1 cellular context compared by ENCODE assay signal in the genomic region with DNA sequence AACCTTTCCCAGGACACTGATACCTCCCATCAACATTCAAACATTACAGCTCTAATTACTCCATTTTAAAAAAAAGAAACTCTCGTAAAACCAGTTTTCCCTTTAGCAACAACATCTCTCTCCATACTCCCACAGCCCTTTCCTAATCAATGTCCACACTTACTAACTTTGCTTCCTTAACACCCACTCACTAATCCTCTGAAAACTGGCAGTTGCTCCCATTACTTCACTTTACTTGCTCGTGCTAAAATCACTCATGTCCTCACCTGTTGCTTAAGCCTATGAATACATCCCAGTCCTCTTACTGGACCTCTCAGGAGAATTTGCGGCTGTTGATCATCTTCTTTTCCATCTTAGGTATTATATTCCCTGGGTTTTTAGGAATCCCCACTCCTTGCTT.
TF ChIP-seq lines count a peak whose summit lies in the region.

No MANE protein-coding gene starts in this region.

TF ChIP-seq in GM23338, 12 proteins besides CTCF, POLR2A, EP300 and RAD21:
- TF ChIP-seq, protein P1, sequence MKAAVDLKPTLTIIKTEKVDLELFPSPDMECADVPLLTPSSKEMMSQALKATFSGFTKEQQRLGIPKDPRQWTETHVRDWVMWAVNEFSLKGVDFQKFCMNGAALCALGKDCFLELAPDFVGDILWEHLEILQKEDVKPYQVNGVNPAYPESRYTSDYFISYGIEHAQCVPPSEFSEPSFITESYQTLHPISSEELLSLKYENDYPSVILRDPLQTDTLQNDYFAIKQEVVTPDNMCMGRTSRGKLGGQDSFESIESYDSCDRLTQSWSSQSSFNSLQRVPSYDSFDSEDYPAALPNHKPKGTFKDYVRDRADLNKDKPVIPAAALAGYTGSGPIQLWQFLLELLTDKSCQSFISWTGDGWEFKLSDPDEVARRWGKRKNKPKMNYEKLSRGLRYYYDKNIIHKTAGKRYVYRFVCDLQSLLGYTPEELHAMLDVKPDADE (IDR thresholded peaks at IDR 0.05): no peak
- TF ChIP-seq ZNF114 (CRISPR knock-in tag; IDR thresholded peaks at IDR 0.05) (no peak), EZH2phosphoT487 (IDR thresholded peaks at IDR 0.05; ENCODE audit: unreplicated experiment) (no peak), NANOG (IDR thresholded peaks at IDR 0.05; ENCODE audit: borderline replicate concordance) (no peak), CREB1 (CRISPR knock-in tag; IDR thresholded peaks at IDR 0.05; ENCODE audit: low read depth) (no peak), POLR2AphosphoS5 (IDR thresholded peaks at IDR 0.05; ENCODE audit: low read depth) (no peak), ZNF331 (CRISPR knock-in tag; IDR thresholded peaks at IDR 0.05; ENCODE audit: low read depth) (no peak), JUNB (IDR thresholded peaks at IDR 0.05; ENCODE audit: unreplicated experiment) (no peak)
